ENCODE assay signal across 1 cellular context in the genomic region with DNA sequence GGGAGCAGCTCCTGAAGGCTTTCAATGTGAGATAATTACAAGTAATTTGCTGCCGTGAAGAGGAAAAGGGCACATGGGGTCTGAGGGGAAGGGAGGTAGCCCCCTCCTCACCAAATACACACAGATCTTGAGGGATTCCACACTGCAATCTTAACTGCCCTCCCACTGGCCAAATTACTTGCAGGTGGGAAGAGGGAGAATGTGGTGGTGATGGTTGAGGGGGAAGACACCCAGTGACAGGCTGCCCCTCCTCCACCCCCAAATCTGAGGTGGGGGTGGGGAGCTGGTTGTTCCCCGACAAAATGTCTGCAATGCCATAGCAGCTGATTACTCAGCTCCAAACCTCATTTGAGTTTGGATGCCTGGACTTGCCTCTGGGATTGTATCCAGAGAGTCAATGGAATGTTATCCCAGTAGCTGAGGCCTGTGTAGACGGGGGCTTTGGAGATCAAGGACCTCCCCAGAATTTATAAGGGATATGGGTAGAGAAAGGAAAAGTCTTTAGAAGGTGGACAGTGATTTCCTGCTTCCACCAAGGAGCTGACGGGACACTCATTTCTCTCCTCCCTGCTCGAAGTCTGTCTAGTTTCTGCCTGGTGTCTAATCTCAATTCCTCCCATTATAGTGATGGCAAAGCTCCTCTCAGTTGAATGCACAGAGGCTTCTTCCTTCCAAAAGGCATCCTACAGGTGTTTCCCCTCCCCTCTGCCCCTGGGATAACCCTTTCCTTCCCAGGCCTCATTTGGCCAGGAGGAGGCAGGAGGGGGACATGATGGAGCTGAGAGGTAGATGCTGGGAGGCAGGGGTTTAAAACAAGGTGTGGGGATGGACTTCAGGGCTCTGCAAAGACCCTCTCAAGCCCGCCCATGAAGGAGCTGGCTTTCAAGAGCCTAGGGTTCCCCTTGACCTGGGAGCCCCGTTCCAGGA.
TF ChIP-seq lines count a peak whose summit lies in the region.

No MANE protein-coding gene starts in this region.

TF ChIP-seq in endothelial cell of umbilical vein, 7 proteins besides CTCF, POLR2A, EP300 and RAD21:
- TF ChIP-seq GATA2 (IDR thresholded peaks at IDR 0.05; ENCODE audit: insufficient read depth, insufficient read length, low read depth, low read length) (no peak), JUN (IDR thresholded peaks at IDR 0.05; ENCODE audit: borderline replicate concordance, insufficient read depth, insufficient read length, low read depth) (no peak), EZH2 (IDR thresholded peaks at IDR 0.05; ENCODE audit: borderline replicate concordance, low read depth, low read length, severe bottlenecking) (peak; percentile 21), MYC (IDR thresholded peaks at IDR 0.05; ENCODE audit: low read depth, low read length) (no peak), POLR2AphosphoS5 (IDR thresholded peaks at IDR 0.05; ENCODE audit: insufficient read depth, low read depth, low read length) (no peak)
TF ChIP-seq in endothelial cell of umbilical vein: peak in this region for 1.
